In the genomic region with DNA sequence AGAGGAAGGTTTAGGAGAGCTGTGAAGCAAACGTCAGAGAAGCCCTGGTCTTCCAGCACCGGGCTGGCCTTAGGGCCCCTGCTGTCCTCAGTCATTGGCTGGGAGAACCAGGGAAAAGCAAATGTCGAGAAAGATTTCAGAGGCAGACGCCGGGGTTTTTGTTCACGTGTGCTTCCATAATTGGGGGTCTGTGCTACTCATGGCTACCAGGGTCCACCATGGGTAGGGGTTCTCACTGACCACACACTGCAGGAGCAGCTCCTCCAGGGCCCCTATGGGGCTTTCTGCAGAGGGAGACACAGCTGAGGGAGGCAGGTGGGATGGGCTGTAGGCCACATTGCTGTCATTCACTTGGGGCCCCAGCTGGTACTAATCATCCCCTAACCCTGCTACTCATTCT, we compare ENCODE assay signal across 19 cellular contexts.
DNase-seq lines count a peak whose midpoint lies in the region; ATAC-seq and TF ChIP-seq lines count a peak whose summit lies in the region.
"Had no signal": no experiment of that assay in that cellular context is flagged by ENCODE, and none has a peak within 500 bp of the region (broad histone marks: within the 10 kb centered on the region; RNA-seq: fewer than 3 reads in every experiment).

No MANE protein-coding gene starts in this region.

- H3K23ac ChIP-seq in H9 (ENCODE audit: insufficient read length, low read depth, low read length): no peak overlapping the region

- no peak overlapping the region for H4K91ac ChIP-seq in H9 (ENCODE audit: insufficient read length, low read depth, low read length)

- H3K4me3 ChIP-seq in coronary artery (no peak overlapping the region), lung (no peak overlapping the region), Karpas-422 (ENCODE audit: low read length) (no peak overlapping the region)
- H3K4me3 ChIP-seq: BLaER1 treated with 17β-estradiol and CSF1 and Interleukin-3, amounts not matched to agents 10 nM and 100 nM; GM23338; HAP-1 had no signal

- H3K4me1 Mint-ChIP-seq in neural crest cell (peaks cover 4% of the 10 kb centered on the region), H9 (peaks cover 2 to 6% of the 10 kb centered on the region in 2 experiments; a peak in 2 of 4 replicates)
- H3K4me1 Mint-ChIP-seq in stimulated activated effector memory CD8-positive, alpha-beta T cell treated with anti-CD3 and anti-CD28 coated beads, Interleukin-12 subunit alpha, Interleukin-12 subunit beta, amount 100 ng/mL, for 72 hours: no peaks in the 10 kb centered on the region
- H3K4me1 Mint-ChIP-seq: CD14-positive monocyte; CD8-positive, alpha-beta memory T cell had no signal

- no peaks in the 10 kb centered on the region for H3K23me2 ChIP-seq in H9 (ENCODE audit: insufficient read length, low read depth, low read length, poor library complexity, severe bottlenecking)

- H3K4me2 ChIP-seq in Karpas-422 (ENCODE audit: low read depth, low read length, poor library complexity, severe bottlenecking): no peak overlapping the region
- H3K4me2 ChIP-seq in H9 (ENCODE audit: insufficient read depth, insufficient read length, low read length): no peak overlapping the region
- H3K4me2 ChIP-seq: BLaER1 treated with 17β-estradiol and CSF1 and Interleukin-3, amounts not matched to agents 10 nM and 100 nM; GM23338 had no signal

- no peak for TF ChIP-seq CTCF in coronary artery (IDR thresholded peaks at IDR 0.05)
- TF ChIP-seq CTCF in lung (IDR thresholded peaks at IDR 0.05; ENCODE audit: control extremely low read depth, extremely low read depth): no peak
- TF ChIP-seq CTCF in neural crest cell (conservative IDR thresholded peaks at IDR 0.05): no peak
- no peak for TF ChIP-seq CTCF in H9 (conservative IDR thresholded peaks at IDR 0.05)

- H3K4me1 ChIP-seq in lung (ENCODE audit: control insufficient read depth in 2 of 2, insufficient read depth in 2 of 2, low read length in 2 of 2): no peaks in the 10 kb centered on the region
- no peaks in the 10 kb centered on the region for H3K4me1 ChIP-seq in Karpas-422 (ENCODE audit: low read length)
- H3K4me1 ChIP-seq in H9 (ENCODE audit: insufficient read depth, low read length): no peaks in the 10 kb centered on the region
- H3K4me1 ChIP-seq: BE2C, HAP-1 had no signal

- H3K9me2 ChIP-seq in Karpas-422 (replicated peaks; ENCODE audit: insufficient read depth, low read length): no peaks in the 10 kb centered on the region

- no peak overlapping the region for H2BK12ac ChIP-seq in H9 (ENCODE audit: insufficient read length, low read depth, low read length)

- no peak overlapping the region for H2BK20ac ChIP-seq in H9 (ENCODE audit: low read depth, low read length, poor library complexity, severe bottlenecking)

- H3K9me3 Mint-ChIP-seq in neural crest cell (peaks cover 9% of the 10 kb centered on the region), H9 (peaks cover 5 to 11% of the 10 kb centered on the region in 2 experiments; a peak in 4 of 5 replicates)
- H3K9me3 Mint-ChIP-seq in stimulated activated effector memory CD8-positive, alpha-beta T cell treated with anti-CD3 and anti-CD28 coated beads, Interleukin-12 subunit alpha, Interleukin-12 subunit beta, amount 100 ng/mL, for 72 hours: peaks cover 2% of the 10 kb centered on the region
- H3K9me3 Mint-ChIP-seq: CD4-positive, alpha-beta T cell; CD8-positive, alpha-beta memory T cell had no signal

- H3K27ac ChIP-seq in coronary artery: no peak overlapping the region
- no peak overlapping the region for H3K27ac ChIP-seq in lung (ENCODE audit: low read depth in 1 of 2, low read length in 1 of 2)
- no peak overlapping the region for H3K27ac ChIP-seq in Karpas-422 (ENCODE audit: low read length)
- no peak overlapping the region for H3K27ac ChIP-seq in H9 (ENCODE audit: insufficient read length, low read depth, low read length)
- H3K27ac ChIP-seq: BLaER1 treated with 17β-estradiol and CSF1 and Interleukin-3, amounts not matched to agents 10 nM and 100 nM had no signal

- H2AK5ac ChIP-seq in H9 (ENCODE audit: insufficient read length, low read length): no peak overlapping the region

- H3K36me3 Mint-ChIP-seq in neural crest cell (ENCODE audit: low read depth) (no peaks in the 10 kb centered on the region), H9 (ENCODE audit: insufficient read depth in 1 of 3, low read depth in 3 of 3) (peaks cover 0 to 4% (median 4%) of the 10 kb centered on the region in 3 experiments; a peak in 3 of 7 replicates)
- H3K36me3 Mint-ChIP-seq in stimulated activated effector memory CD8-positive, alpha-beta T cell treated with anti-CD3 and anti-CD28 coated beads, Interleukin-12 subunit alpha, Interleukin-12 subunit beta, amount 100 ng/mL, for 72 hours: no peaks in the 10 kb centered on the region
- H3K36me3 Mint-ChIP-seq: CD14-positive monocyte; CD8-positive, alpha-beta memory T cell had no signal

- no peak overlapping the region for H2BK120ac ChIP-seq in H9 (ENCODE audit: low read depth, low read length, poor library complexity, severe bottlenecking)

- H3K27me3 ChIP-seq in lung (ENCODE audit: control insufficient read depth, insufficient read depth) (no peaks in the 10 kb centered on the region), Karpas-422 (ENCODE audit: low read length) (no peaks in the 10 kb centered on the region), H9 (ENCODE audit: insufficient read depth, low read length) (no peaks in the 10 kb centered on the region)
- H3K27me3 ChIP-seq: BLaER1 treated with 17β-estradiol and CSF1 and Interleukin-3, amounts not matched to agents 10 nM and 100 nM had no signal

- no peak overlapping the region for H2BK5ac ChIP-seq in H9 (ENCODE audit: insufficient read length, low read length)

- H2AFZ ChIP-seq in Karpas-422 (ENCODE audit: low read length): no peak overlapping the region
- H2AFZ ChIP-seq in H9 (ENCODE audit: low read length): no peak overlapping the region
- H2AFZ ChIP-seq: GM23338 had no signal

- H3K79me2 ChIP-seq in Karpas-422 (ENCODE audit: low read length) (no peaks in the 10 kb centered on the region), H9 (ENCODE audit: insufficient read depth, low read length) (no peaks in the 10 kb centered on the region)

- WGBS in lung, 2 donors: 85 to 87% methylated on average over 6 of the region's 6 CpGs
- WGBS in H9 (ENCODE audit: extremely low coverage, insufficient read length, low lambda C conversion rate): no CpG with 5 or more reads among the region's 6 CpGs

- H3K79me1 ChIP-seq in H9 (ENCODE audit: insufficient read depth, low read depth, low read length, poor library complexity, severe bottlenecking): no peaks in the 10 kb centered on the region

- H3K27me3 Mint-ChIP-seq in neural crest cell (ENCODE audit: low read depth): peaks cover 15% of the 10 kb centered on the region
- peaks cover 16% of the 10 kb centered on the region for H3K27me3 Mint-ChIP-seq in H9 (ENCODE audit: low read depth)

- H3K18ac ChIP-seq in H9 (ENCODE audit: insufficient read length, low read depth, low read length): no peak overlapping the region

- H4K8ac ChIP-seq in H9 (replicated peaks; ENCODE audit: insufficient read length, low read depth, low read length): no peak overlapping the region

- no peak overlapping the region for H3K4ac ChIP-seq in H9 (ENCODE audit: low read depth, low read length)

- peak overlapping the region; percentile 43 for H3K27ac Mint-ChIP-seq in neural crest cell (ENCODE audit: unreplicated experiment)
- no peak overlapping the region for H3K27ac Mint-ChIP-seq in stimulated activated effector memory CD8-positive, alpha-beta T cell treated with anti-CD3 and anti-CD28 coated beads, Interleukin-12 subunit alpha, Interleukin-12 subunit beta, amount 100 ng/mL, for 72 hours
- H3K27ac Mint-ChIP-seq in H9: no peak overlapping the region
- H3K27ac Mint-ChIP-seq: CD14-positive monocyte; CD4-positive, alpha-beta T cell; CD8-positive, alpha-beta memory T cell; GM23338; HFFc6 had no signal

- H3K9ac ChIP-seq in Karpas-422 (ENCODE audit: low read length) (no peak overlapping the region), H9 (ENCODE audit: extremely low read depth, insufficient read length, low read length) (no peak overlapping the region)
- H3K9ac ChIP-seq: BLaER1 treated with 17β-estradiol and CSF1 and Interleukin-3, amounts not matched to agents 10 nM and 100 nM had no signal

- no peak overlapping the region for H3K14ac ChIP-seq in H9 (ENCODE audit: insufficient read depth, low read length)

- H3T11ph ChIP-seq in H9 (ENCODE audit: low read length): no peak overlapping the region

- H3K4me3 Mint-ChIP-seq in neural crest cell: no peak overlapping the region
- H3K4me3 Mint-ChIP-seq in stimulated activated effector memory CD8-positive, alpha-beta T cell treated with anti-CD3 and anti-CD28 coated beads, Interleukin-12 subunit alpha, Interleukin-12 subunit beta, amount 100 ng/mL, for 72 hours: no peak overlapping the region
- no peak overlapping the region for H3K4me3 Mint-ChIP-seq in H9
- H3K4me3 Mint-ChIP-seq: CD14-positive monocyte; CD4-positive, alpha-beta T cell; CD8-positive, alpha-beta memory T cell; GM23338; HFFc6 had no signal

- no peak overlapping the region for H2BK15ac ChIP-seq in H9 (ENCODE audit: low read depth, low read length)

- H3K36me3 ChIP-seq in lung (ENCODE audit: control insufficient read depth in 2 of 2, insufficient read depth in 2 of 2, low read length in 2 of 2) (no peaks in the 10 kb centered on the region), Karpas-422 (ENCODE audit: insufficient read depth, low read length) (no peaks in the 10 kb centered on the region)
- H3K36me3 ChIP-seq: BE2C; BLaER1 treated with 17β-estradiol and CSF1 and Interleukin-3, amounts not matched to agents 10 nM and 100 nM; HAP-1 had no signal

- H4K20me1 ChIP-seq in Karpas-422 (ENCODE audit: insufficient read depth, low read depth, low read length) (no peaks in the 10 kb centered on the region), H9 (ENCODE audit: control insufficient read depth, insufficient read depth, insufficient read length) (no peaks in the 10 kb centered on the region)
- H4K20me1 ChIP-seq: BLaER1 treated with 17β-estradiol and CSF1 and Interleukin-3, amounts not matched to agents 10 nM and 100 nM had no signal

- H3K9me3 ChIP-seq in lung (ENCODE audit: control insufficient read depth in 2 of 2, insufficient read depth in 1 of 2, low read length in 1 of 2): peaks cover 0 to 6% of the 10 kb centered on the region in 2 donors
- no peaks in the 10 kb centered on the region for H3K9me3 ChIP-seq in Karpas-422 (ENCODE audit: low read length)
- no peaks in the 10 kb centered on the region for H3K9me3 ChIP-seq in H9 (ENCODE audit: control insufficient read depth, low read depth, low read length)
- H3K9me3 ChIP-seq: BE2C, HAP-1 had no signal

- no peak overlapping the region for H4K5ac ChIP-seq in H9 (ENCODE audit: insufficient read length, low read depth, low read length)

- DNase-seq in coronary artery (ENCODE audit: low spot score) (peak; percentile 52), lung (ENCODE audit: low spot score) (peak; percentile 24), neural crest cell (ENCODE audit: low read depth, low spot score) (no peak), Ammon's horn (ENCODE audit: low spot score) (no peak), AG08395 (ENCODE audit: low spot score) (no peak), Karpas-422 (no peak), H9 (no peak)
- DNase-seq in stimulated activated effector memory CD8-positive, alpha-beta T cell treated with anti-CD3 and anti-CD28 coated beads, Interleukin-12 subunit alpha, Interleukin-12 subunit beta, amount 100 ng/mL, for 72 hours (ENCODE audit: low spot score in 2 of 2): no peak
- DNase-seq: BE2C; CD4-positive, alpha-beta T cell; CD8-positive, alpha-beta memory T cell; DMS 273 treated with DMSO at 0.1 percent for 48 hours; DMS79 treated with DMSO at 0.1 percent for 48 hours; GF-D8; HFFc6 had no signal

- no peak overlapping the region for H3K56ac ChIP-seq in H9 (ENCODE audit: insufficient read length, low read depth, low read length)

- ATAC-seq in lung (ENCODE audit: insufficient read depth, low FRiP score): no peak
- ATAC-seq in stimulated activated effector memory CD8-positive, alpha-beta T cell treated with anti-CD3 and anti-CD28 coated beads, Interleukin-12 subunit alpha, Interleukin-12 subunit beta, amount 100 ng/mL, for 72 hours: peak; percentile 31
- ATAC-seq: GM23338 had no signal

Comparison
In these comparisons a context has a peak if more than half of its experiments do, and no peak if none do; other contexts are left out.
1. DNase-seq: peak in coronary artery (single experiment) and lung (single experiment); none in neural crest cell (single experiment), stimulated activated effector memory CD8-positive, alpha-beta T cell treated with anti-CD3 and anti-CD28 coated beads, Interleukin-12 subunit alpha, Interleukin-12 subunit beta, amount 100 ng/mL, for 72 hours (0 of 2), Ammon's horn (single experiment), AG08395 (single experiment), Karpas-422 (single experiment) and H9 (single experiment).